In genomic region chr1:218317061-218317460, GRCh38 we compare ENCODE assay signal across 16 cellular contexts. TPM values are rescaled to one million over a fixed set of nuclear protein-coding genes. Genes with fewer than 3 reads are reported as not detected.
"Had no signal": no experiment of that assay in that cellular context is flagged by ENCODE, and none has a peak within 500 bp of the region (broad histone marks: within the 10 kb centered on the region; RNA-seq: fewer than 3 reads in every experiment).

No MANE protein-coding gene starts in this region.

- H3K4me3 Mint-ChIP-seq: activated CD4-positive, alpha-beta T cell treated with anti-CD3 and anti-CD28 coated beads, Interleukin-2, amount 10 ng/mL, durations not matched to agents 7 days and 5 days; naive thymus-derived CD4-positive, alpha-beta T cell; T-helper 2 cell treated with Interferon-gamma antibody and Interleukin-4, amounts not matched to agents 5 μg/mL and 100 μg/mL, for 36 hours had no signal

- H3K27me3 ChIP-seq: adrenal gland, dorsolateral prefrontal cortex, right atrium auricular region, thyroid gland had no signal

- H3K27ac ChIP-seq: adrenal gland, dorsolateral prefrontal cortex, prostate gland, right atrium auricular region, thyroid gland had no signal

- H3K36me3 ChIP-seq: adrenal gland, prostate gland, right atrium auricular region, thyroid gland had no signal

- H3K4me1 ChIP-seq: adrenal gland, prostate gland, right atrium auricular region, thyroid gland had no signal

- H3K9me3 ChIP-seq: adrenal gland, prostate gland, right atrium auricular region, thyroid gland had no signal

- H3K4me3 ChIP-seq: adrenal gland, dorsolateral prefrontal cortex, prostate gland, right atrium auricular region, thyroid gland had no signal

- H3K9me3 Mint-ChIP-seq: activated CD4-positive, alpha-beta T cell treated with anti-CD3 and anti-CD28 coated beads, Interleukin-2, amount 10 ng/mL, durations not matched to agents 7 days and 5 days; T-helper 2 cell treated with Interferon-gamma antibody and Interleukin-4, amounts not matched to agents 5 μg/mL and 100 μg/mL, for 36 hours had no signal

- H3K27ac Mint-ChIP-seq: activated CD4-positive, alpha-beta T cell treated with anti-CD3 and anti-CD28 coated beads, Interleukin-2, amount 10 ng/mL, durations not matched to agents 7 days and 5 days; T-helper 2 cell treated with Interferon-gamma antibody and Interleukin-4, amounts not matched to agents 5 μg/mL and 100 μg/mL, for 36 hours had no signal

- ATAC-seq: activated CD4-positive, CD25-positive, alpha-beta regulatory T cell treated with anti-CD3 and anti-CD28 coated beads, Interleukin-2, amount 50 U/mL, for 24 hours; naive thymus-derived CD4-positive, alpha-beta T cell had no signal

- H3K27me3 Mint-ChIP-seq: activated CD4-positive, alpha-beta T cell treated with anti-CD3 and anti-CD28 coated beads, Interleukin-2, amount 10 ng/mL, durations not matched to agents 7 days and 5 days; naive thymus-derived CD4-positive, alpha-beta T cell had no signal

- DNase-seq: activated CD4-positive, alpha-beta T cell treated with anti-CD3 and anti-CD28 coated beads, Interleukin-2, amount 10 ng/mL, durations not matched to agents 7 days and 5 days; activated CD8-positive, alpha-beta memory T cell treated with anti-CD3 and anti-CD28 coated beads, Interleukin-2, amount 50 U/mL, for 4 hours; activated effector memory CD4-positive, alpha-beta T cell treated with anti-CD3 and anti-CD28 coated beads, Interleukin-2, amount 50 U/mL, for 16 hours; activated naive CD4-positive, alpha-beta T cell treated with anti-CD3 and anti-CD28 coated beads, Interleukin-2, amount 50 U/mL, for 16 hours; activated T-cell treated with anti-CD3 and anti-CD28 coated beads, Interleukin-2, amount 50 U/mL, for 48 hours; adrenal gland; dorsolateral prefrontal cortex; mesenchymal stem cell; naive thymus-derived CD4-positive, alpha-beta T cell; stimulated activated CD4-positive, alpha-beta T cell treated with anti-CD3 and anti-CD28 coated beads, Interleukin-2, amount 100 ng/mL, for 24 hours; stimulated activated naive CD4-positive, alpha-beta T cell treated with Interleukin-2 at 50 U/mL for 16 hours; thyroid gland had no signal

- H3K4me1 Mint-ChIP-seq: activated CD4-positive, alpha-beta T cell treated with anti-CD3 and anti-CD28 coated beads, Interleukin-2, amount 10 ng/mL, durations not matched to agents 7 days and 5 days had no signal

RNA-seq across cellular contexts. Expression of gene TGFB2, which starts 28.1 kb away (rescaled TPM):
- total RNA-seq: activated CD4-positive, alpha-beta T cell treated with anti-CD3 and anti-CD28 coated beads, Interleukin-2, amount 10 ng/mL, durations not matched to agents 7 days and 5 days; naive thymus-derived CD4-positive, alpha-beta T cell had no signal
- polyA plus RNA-seq: naive thymus-derived CD4-positive, alpha-beta T cell had no signal
